ENCODE assay signal across 8 cellular contexts in the genomic region with DNA sequence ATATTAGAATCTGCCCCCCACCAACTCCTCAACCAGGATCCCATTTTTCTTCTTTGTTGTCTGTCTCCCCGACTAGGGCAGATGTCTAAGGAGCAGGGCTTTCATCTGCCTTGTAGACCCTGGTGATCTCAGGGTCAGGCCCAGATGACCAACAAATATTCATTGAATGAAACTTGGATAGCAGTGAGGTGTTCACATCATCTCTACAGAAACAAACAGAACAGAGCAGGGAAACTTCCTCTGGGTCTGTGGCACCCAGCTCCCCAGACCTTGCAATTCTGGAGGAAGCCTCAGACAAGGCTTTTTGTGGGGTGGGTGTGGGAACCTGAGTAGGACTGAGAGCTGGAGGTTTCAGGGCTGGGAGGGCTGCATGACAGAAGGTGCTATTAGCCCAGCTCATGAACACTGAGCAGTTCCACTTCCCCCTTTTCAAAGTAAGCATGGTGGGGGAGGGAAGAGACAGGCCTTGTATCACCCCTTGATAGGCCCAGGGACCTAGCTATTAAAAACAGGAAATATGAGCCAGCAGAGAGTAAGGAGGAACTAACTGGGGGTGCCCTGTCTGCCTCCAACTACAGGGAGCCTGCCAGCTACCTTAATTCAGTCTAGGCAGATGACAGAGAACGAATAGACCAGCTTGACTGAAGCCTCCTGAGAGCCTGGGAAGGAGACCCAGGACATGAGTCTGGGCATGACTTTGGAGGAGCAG. TPM values are rescaled to one million over a fixed set of nuclear protein-coding genes. Genes with fewer than 3 reads are reported as not detected.
DNase-seq lines count a peak whose midpoint lies in the region; ATAC-seq and TF ChIP-seq lines count a peak whose summit lies in the region.

No MANE protein-coding gene starts in this region.

- no peaks in the 10 kb centered on the region for H3K9me3 Mint-ChIP-seq in activated B cell treated with CpG ODN at 0.5 μM for 24 hours

- TF ChIP-seq CTCF in GM13976 (IDR thresholded peaks at IDR 0.05; ENCODE audit: borderline replicate concordance, control extremely low read depth, extremely low read depth, insufficient read depth, missing control alignments) (no peak), activated B cell treated with CpG ODN at 0.5 μM for 24 hours (IDR thresholded peaks at IDR 0.05) (no peak)

- no peaks in the 10 kb centered on the region for H3K9me3 ChIP-seq in SJCRH30 (replicated peaks)

- H3K27me3 ChIP-seq in SJCRH30 = no peaks in the 10 kb centered on the region

- no peak overlapping the region for H3K4me3 ChIP-seq in SJCRH30

- H3K36me3 ChIP-seq in SJCRH30 = no peaks in the 10 kb centered on the region

- peak overlapping the region; percentile 72 for H3K4me3 Mint-ChIP-seq in activated B cell treated with CpG ODN at 0.5 μM for 24 hours

- H3K36me3 Mint-ChIP-seq in activated B cell treated with CpG ODN at 0.5 μM for 24 hours (ENCODE audit: low read depth) = no peaks in the 10 kb centered on the region

- H3K27me3 Mint-ChIP-seq in activated B cell treated with CpG ODN at 0.5 μM for 24 hours = no peaks in the 10 kb centered on the region

- DNase-seq in GM13976 (ENCODE audit: low spot score) (peak; percentile 87), activated B cell treated with CpG ODN at 0.5 μM for 24 hours (peak; percentile 55), midbrain (lab: John Stamatoyannopoulos, UW) (peak; percentile 31), ACHN (no peak), SJCRH30 (no peak), DMS114 treated with DMSO at 0.1 percent for 48 hours (lab: John Stamatoyannopoulos, UW; ENCODE audit: unreplicated experiment) (no peak)

- peaks cover 51% of the 10 kb centered on the region for H3K4me1 Mint-ChIP-seq in activated B cell treated with CpG ODN at 0.5 μM for 24 hours

- ATAC-seq in GM21360 (IDR thresholded peaks at IDR 0.05; ENCODE audit: unreplicated experiment) (peak; percentile 89), HG03460 (IDR thresholded peaks at IDR 0.05; ENCODE audit: unreplicated experiment) (peak; percentile 91), activated B cell treated with CpG ODN at 0.5 μM for 24 hours (ENCODE audit: low read depth) (peak; percentile 97)

- CTCF ChIA-PET in activated B cell treated with CpG ODN at 0.5 μM for 24 hours (lab: Charles Lee) = interaction anchor here (0.6 to 3.6 kb wide), 34 partner anchors 8 to 349 kb away, joined by 3 to 105 read pairs (median 8); partner anchors contain the start of genes LPIN3 and TOP1

- POLR2A ChIA-PET in activated B cell treated with CpG ODN at 0.5 μM for 24 hours (lab: Charles Lee) = interaction anchor here (0.5 to 5.5 kb wide), 29 partner anchors 9 to 627 kb away, joined by 3 to 148 read pairs (median 5); partner anchors contain the start of genes CHD6 and TOP1

- no peaks in the 10 kb centered on the region for H3K4me1 ChIP-seq in SJCRH30

- H3K27ac Mint-ChIP-seq in activated B cell treated with CpG ODN at 0.5 μM for 24 hours = peak overlapping the region; percentile 96

- no peak overlapping the region for H3K27ac ChIP-seq in SJCRH30

- intact Hi-C loops in activated B cell treated with CpG ODN at 0.5 μM for 24 hours (cut with micrococcal nuclease) = loop anchor here (1.0 to 5.0 kb wide), 9 partner anchors 12 to 1164 kb away; partner anchors contain the start of genes PLCG1 and TOP1

- in situ Hi-C loops in GM13976 (cut with MboI; ENCODE audit: low sequenced_read_pairs, unreplicated experiment) (no loop called here), ACHN (cut with HindIII; ENCODE audit: low pct_ligation_motif_present, low pct_unique_long_range_greater_than_20kb, low sequenced_read_pairs) (no loop called here)

RNA-seq across cellular contexts. Expression of gene TOP1, which starts 37.3 kb away (rescaled TPM):
- total RNA-seq in activated B cell treated with CpG ODN at 0.5 μM for 24 hours = 62.7 and 63.3 TPM in 2 replicates
- total RNA-seq in SJCRH30 (2014; rRNA removed; shearing (Covaris generic)) = 67.0 and 71.9 TPM in 2 replicates

Comparison
In these comparisons a context has a peak if more than half of its experiments do, and no peak if none do; other contexts are left out.
1. DNase-seq: peak in GM13976 (single experiment), activated B cell treated with CpG ODN at 0.5 μM for 24 hours (single experiment) and midbrain (single experiment); none in ACHN (single experiment), SJCRH30 (0 of 2) and DMS114 treated with DMSO at 0.1 percent for 48 hours (single experiment).
2. Peak in every context shown above with its lines, with median percentiles within 50 percentile points of each other: ATAC-seq.